1 cellular context compared by ENCODE assay signal in the genomic region with DNA sequence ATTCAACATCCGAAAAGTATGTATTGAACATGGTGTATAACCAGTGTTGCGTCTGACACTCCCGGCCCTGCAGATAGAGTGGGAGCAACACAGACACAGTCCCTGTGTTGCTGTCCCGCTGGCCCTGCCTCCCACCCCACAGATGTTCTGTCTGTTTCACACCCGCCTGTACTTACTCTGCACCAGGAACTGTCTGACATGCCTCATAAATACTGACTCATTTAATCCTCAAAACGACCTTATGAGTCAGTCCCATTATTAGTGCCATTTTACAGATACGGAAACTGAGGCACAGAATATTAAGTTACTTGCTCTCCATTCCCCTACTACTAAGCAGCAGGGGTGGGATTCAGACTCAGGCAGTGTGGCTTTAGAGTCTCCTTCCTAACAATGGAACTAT.
TF ChIP-seq lines count a peak whose summit lies in the region.

No MANE protein-coding gene starts in this region.

TF ChIP-seq in IMR-90, 13 proteins besides CTCF, POLR2A, EP300 and RAD21 (continued from another document):
- TF ChIP-seq, protein P1, sequence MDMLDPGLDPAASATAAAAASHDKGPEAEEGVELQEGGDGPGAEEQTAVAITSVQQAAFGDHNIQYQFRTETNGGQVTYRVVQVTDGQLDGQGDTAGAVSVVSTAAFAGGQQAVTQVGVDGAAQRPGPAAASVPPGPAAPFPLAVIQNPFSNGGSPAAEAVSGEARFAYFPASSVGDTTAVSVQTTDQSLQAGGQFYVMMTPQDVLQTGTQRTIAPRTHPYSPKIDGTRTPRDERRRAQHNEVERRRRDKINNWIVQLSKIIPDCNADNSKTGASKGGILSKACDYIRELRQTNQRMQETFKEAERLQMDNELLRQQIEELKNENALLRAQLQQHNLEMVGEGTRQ (IDR thresholded peaks at IDR 0.05; ENCODE audit: low read depth, low read length), result no peak
- no peak for TF ChIP-seq MXI1 (IDR thresholded peaks at IDR 0.05; ENCODE audit: borderline replicate concordance, low read depth, low read length)
- TF ChIP-seq, protein P2, sequence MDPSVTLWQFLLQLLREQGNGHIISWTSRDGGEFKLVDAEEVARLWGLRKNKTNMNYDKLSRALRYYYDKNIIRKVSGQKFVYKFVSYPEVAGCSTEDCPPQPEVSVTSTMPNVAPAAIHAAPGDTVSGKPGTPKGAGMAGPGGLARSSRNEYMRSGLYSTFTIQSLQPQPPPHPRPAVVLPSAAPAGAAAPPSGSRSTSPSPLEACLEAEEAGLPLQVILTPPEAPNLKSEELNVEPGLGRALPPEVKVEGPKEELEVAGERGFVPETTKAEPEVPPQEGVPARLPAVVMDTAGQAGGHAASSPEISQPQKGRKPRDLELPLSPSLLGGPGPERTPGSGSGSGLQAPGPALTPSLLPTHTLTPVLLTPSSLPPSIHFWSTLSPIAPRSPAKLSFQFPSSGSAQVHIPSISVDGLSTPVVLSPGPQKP (IDR thresholded peaks at IDR 0.05; ENCODE audit: borderline replicate concordance, low read depth, low read length), result no peak
- TF ChIP-seq RCOR1 (IDR thresholded peaks at IDR 0.05; ENCODE audit: insufficient replicate concordance, low read length), result no peak
TF ChIP-seq in IMR-90: peak in this region for 0.
